22 cellular contexts compared by ENCODE assay signal in genomic region chr22:36413022-36413770, GRCh38. TPM values are rescaled to one million over a fixed set of nuclear protein-coding genes. Genes with fewer than 3 reads are reported as not detected.
A peak's percentile ranks its signal among the peaks of the same experiment; 100 is the strongest.
DNase-seq lines count a peak whose midpoint lies in the region; ATAC-seq and TF ChIP-seq lines count a peak whose summit lies in the region.
"Had no signal": no experiment of that assay in that cellular context is flagged by ENCODE, and none has a peak within 500 bp of the region (broad histone marks: within the 10 kb centered on the region; RNA-seq: fewer than 3 reads in every experiment).

No MANE protein-coding gene starts in this region.

- H3K23me2 ChIP-seq in H9 (ENCODE audit: insufficient read length, low read depth, low read length, poor library complexity, severe bottlenecking), result peaks cover 4% of the 10 kb centered on the region

- H3K4me2 ChIP-seq in H9 (ENCODE audit: insufficient read depth, insufficient read length, low read length), result no peak overlapping the region

- TF ChIP-seq CTCF in H9 (conservative IDR thresholded peaks at IDR 0.05), result no peak
- no peak for TF ChIP-seq CTCF in RWPE2 (IDR thresholded peaks at IDR 0.05; ENCODE audit: poor library complexity, severe bottlenecking)

- H4K8ac ChIP-seq in H9 (replicated peaks; ENCODE audit: insufficient read length, low read depth, low read length), result no peak overlapping the region

- no peaks in the 10 kb centered on the region for H3K36me3 ChIP-seq in RWPE2 (ENCODE audit: low read depth)
- H3K36me3 ChIP-seq: uterus had no signal

- no peak overlapping the region for H3K4me3 Mint-ChIP-seq in H9
- H3K4me3 Mint-ChIP-seq: activated CD4-positive, alpha-beta T cell treated with anti-CD3 and anti-CD28 coated beads for 36 hours; CD4-positive, alpha-beta memory T cell; natural killer cell; stimulated activated memory B cell treated with anti-CD40 and anti-IgM and Interleukin-4, amounts not matched to agents 10 μg/mL and 1 μg/mL and 100 μg/mL, for 72 hours had no signal

- H4K5ac ChIP-seq in H9 (ENCODE audit: insufficient read length, low read depth, low read length), result no peak overlapping the region

- no peak for ATAC-seq in RWPE2 (ENCODE audit: low read depth)
- no peak for ATAC-seq in HG02571 (IDR thresholded peaks at IDR 0.05; ENCODE audit: unreplicated experiment)
- ATAC-seq: activated CD4-positive, alpha-beta T cell treated with anti-CD3 and anti-CD28 coated beads for 36 hours; esophagus mucosa; left lobe of liver; natural killer cell; sciatic nerve; stimulated activated memory B cell treated with anti-CD40 and anti-IgM and Interleukin-4, amounts not matched to agents 10 μg/mL and 1 μg/mL and 100 μg/mL, for 72 hours had no signal

- peak overlapping the region; percentile 32 for H3K18ac ChIP-seq in H9 (ENCODE audit: insufficient read length, low read depth, low read length)

- no peak overlapping the region for H3K4me3 ChIP-seq in RWPE2 (ENCODE audit: severe bottlenecking)
- H3K4me3 ChIP-seq: uterus had no signal

- no peak overlapping the region for H3T11ph ChIP-seq in H9 (ENCODE audit: low read length)

- no peak overlapping the region for H2BK15ac ChIP-seq in H9 (ENCODE audit: low read depth, low read length)

- H3K4ac ChIP-seq in H9 (ENCODE audit: low read depth, low read length), result no peak overlapping the region

- no peak overlapping the region for H4K91ac ChIP-seq in H9 (ENCODE audit: insufficient read length, low read depth, low read length)

- no peak overlapping the region for H2BK20ac ChIP-seq in H9 (ENCODE audit: low read depth, low read length, poor library complexity, severe bottlenecking)

- H2AFZ ChIP-seq in H9 (ENCODE audit: low read length), result no peak overlapping the region

- H3K9ac ChIP-seq in H9 (ENCODE audit: extremely low read depth, insufficient read length, low read length), result no peak overlapping the region

- H2BK12ac ChIP-seq in H9 (ENCODE audit: insufficient read length, low read depth, low read length), result no peak overlapping the region

- WGBS in H9 (ENCODE audit: extremely low coverage, insufficient read length, low lambda C conversion rate), result no CpG with 5 or more reads among the region's 11 CpGs

- DNase-seq in DMS53 (lab: John Stamatoyannopoulos, UW) (peak; percentile 7), DMS53 treated with DMSO at 0.1 percent for 48 hours (lab: John Stamatoyannopoulos, UW; ENCODE audit: unreplicated experiment) (no peak), H9 (no peak), RWPE2 (ENCODE audit: low spot score) (peak; percentile 58), myocyte (ENCODE audit: low read depth) (peak; percentile 58), NCI-H748 (lab: John Stamatoyannopoulos, UW; ENCODE audit: unreplicated experiment) (no peak), AML-193 (lab: John Stamatoyannopoulos, UW) (no peak)
- DNase-seq: 8988T; activated CD4-positive, alpha-beta T cell treated with anti-CD3 and anti-CD28 coated beads for 36 hours; amniotic stem cell; CD4-positive, alpha-beta memory T cell; Kasumi-1; natural killer cell; NCI-H1436 treated with DMSO at 0.1 percent for 48 hours; NCI-H446 treated with DMSO at 0.1 percent for 48 hours; RPMI8226; uterus had no signal

- H2BK120ac ChIP-seq in H9 (ENCODE audit: low read depth, low read length, poor library complexity, severe bottlenecking), result no peak overlapping the region

- no peaks in the 10 kb centered on the region for H4K20me1 ChIP-seq in H9 (ENCODE audit: control insufficient read depth, insufficient read depth, insufficient read length)

- H3K56ac ChIP-seq in H9 (ENCODE audit: insufficient read length, low read depth, low read length), result no peak overlapping the region

- no peaks in the 10 kb centered on the region for H3K79me1 ChIP-seq in H9 (ENCODE audit: insufficient read depth, low read depth, low read length, poor library complexity, severe bottlenecking)

- H2BK5ac ChIP-seq in H9 (ENCODE audit: insufficient read length, low read length), result no peak overlapping the region

- peaks cover 11 to 13% of the 10 kb centered on the region in 2 experiments for H3K4me1 Mint-ChIP-seq in H9

- H3K27me3 Mint-ChIP-seq in H9 (ENCODE audit: low read depth), result no peaks in the 10 kb centered on the region
- H3K27me3 Mint-ChIP-seq: activated CD4-positive, alpha-beta T cell treated with anti-CD3 and anti-CD28 coated beads for 36 hours; CD4-positive, alpha-beta memory T cell; stimulated activated memory B cell treated with anti-CD40 and anti-IgM and Interleukin-4, amounts not matched to agents 10 μg/mL and 1 μg/mL and 100 μg/mL, for 72 hours had no signal

- no peaks in the 10 kb centered on the region for H3K36me3 Mint-ChIP-seq in H9 (ENCODE audit: insufficient read depth in 1 of 3, low read depth in 3 of 3)
- H3K36me3 Mint-ChIP-seq: CD4-positive, alpha-beta memory T cell; natural killer cell; stimulated activated memory B cell treated with anti-CD40 and anti-IgM and Interleukin-4, amounts not matched to agents 10 μg/mL and 1 μg/mL and 100 μg/mL, for 72 hours had no signal

- H3K23ac ChIP-seq in H9 (ENCODE audit: insufficient read length, low read depth, low read length), result no peak overlapping the region

- H3K27ac ChIP-seq in H9 (ENCODE audit: insufficient read length, low read depth, low read length) (no peak overlapping the region), RWPE2 (ENCODE audit: poor library complexity, severe bottlenecking) (peak overlapping the region; percentile 8)
- H3K27ac ChIP-seq: uterus had no signal

- no peak overlapping the region; a peak in 1 of 7 replicates for H3K27ac Mint-ChIP-seq in H9
- H3K27ac Mint-ChIP-seq: activated CD4-positive, alpha-beta T cell treated with anti-CD3 and anti-CD28 coated beads for 36 hours; natural killer cell; stimulated activated memory B cell treated with anti-CD40 and anti-IgM and Interleukin-4, amounts not matched to agents 10 μg/mL and 1 μg/mL and 100 μg/mL, for 72 hours had no signal

- no peak overlapping the region for H3K14ac ChIP-seq in H9 (ENCODE audit: insufficient read depth, low read length)

- H3K9me3 Mint-ChIP-seq in H9, result no peaks in the 10 kb centered on the region
- H3K9me3 Mint-ChIP-seq: CD4-positive, alpha-beta memory T cell; natural killer cell; stimulated activated memory B cell treated with anti-CD40 and anti-IgM and Interleukin-4, amounts not matched to agents 10 μg/mL and 1 μg/mL and 100 μg/mL, for 72 hours had no signal

- H3K4me1 ChIP-seq in H9 (ENCODE audit: insufficient read depth, low read length) (no peaks in the 10 kb centered on the region; the same call in 1 of the 2 replicates), RWPE2 (ENCODE audit: insufficient read depth, poor library complexity, severe bottlenecking) (peaks cover 20% of the 10 kb centered on the region)
- H3K4me1 ChIP-seq: uterus had no signal

- no peaks in the 10 kb centered on the region for H3K9me3 ChIP-seq in H9 (ENCODE audit: control insufficient read depth, low read depth, low read length)
- no peaks in the 10 kb centered on the region for H3K9me3 ChIP-seq in RWPE2 (ENCODE audit: severe bottlenecking)
- H3K9me3 ChIP-seq: uterus had no signal

- no peaks in the 10 kb centered on the region for H3K27me3 ChIP-seq in H9 (ENCODE audit: insufficient read depth, low read length)
- H3K27me3 ChIP-seq in RWPE2 (ENCODE audit: insufficient read depth, poor library complexity, severe bottlenecking), result no peaks in the 10 kb centered on the region
- H3K27me3 ChIP-seq: uterus had no signal

- no peak overlapping the region for H2AK5ac ChIP-seq in H9 (ENCODE audit: insufficient read length, low read length)

- H3K79me2 ChIP-seq in H9 (ENCODE audit: insufficient read depth, low read length), result no peaks in the 10 kb centered on the region

RNA-seq across cellular contexts. Expression of gene MYH9, which starts 25.4 kb away (rescaled TPM):
- 243 and 266 TPM in 2 replicates for total RNA-seq in H9 (2021)
- 242 and 315 TPM in 2 replicates for total RNA-seq in myocyte
- 878 TPM for polyA plus RNA-seq in myocyte (2012)

Comparison
In these comparisons a context has a peak if more than half of its experiments do, and no peak if none do; other contexts are left out.
1. DNase-seq: peak in DMS53 (single experiment), RWPE2 (single experiment) and myocyte (single experiment); none in DMS53 treated with DMSO at 0.1 percent for 48 hours (single experiment), H9 (single experiment), NCI-H748 (single experiment) and AML-193 (0 of 2).